Comparison of ENCODE assay signal across 8 cellular contexts in genomic region chr11:118911880-118912741, GRCh38. TPM values are rescaled to one million over a fixed set of nuclear protein-coding genes. Genes with fewer than 3 reads are reported as not detected.
DNase-seq lines count a peak whose midpoint lies in the region; ATAC-seq and TF ChIP-seq lines count a peak whose summit lies in the region.

No MANE protein-coding gene starts in this region.

- peak; percentile 76 for DNase-seq in activated T-helper 9 cell treated with anti-CD3 and anti-CD28 coated beads, Interleukin-2, amount 50 U/mL, for 16 hours (ENCODE audit: low read depth)
- DNase-seq in fibroblast of the aortic adventitia (ENCODE audit: low read depth) (peak; percentile 80), occipital lobe (lab: John Stamatoyannopoulos, UW) (peak; percentile 68), NCI-H187 treated with DMSO at 0.1 percent for 48 hours (lab: John Stamatoyannopoulos, UW) (no peak)

- H3K9ac ChIP-seq in OCI-LY3 (ENCODE audit: low read length) = peak overlapping the region; percentile 46; the same call in 1 of the 2 replicates

- peaks cover 40% of the 10 kb centered on the region for H3K79me2 ChIP-seq in DOHH2 (ENCODE audit: control insufficient read depth, low read length)
- H3K79me2 ChIP-seq in OCI-LY3 (ENCODE audit: low read length) = 0 out of 2 replicates have a peak, but pooled peaks cover 3% of the 10 kb centered on the region

- ATAC-seq in GM21825 (IDR thresholded peaks at IDR 0.05; ENCODE audit: unreplicated experiment) = no peak

- no peak overlapping the region for H2AFZ ChIP-seq in OCI-LY3 (ENCODE audit: low read depth, low read length)

- peaks cover 89% of the 10 kb centered on the region for H3K4me1 ChIP-seq in DOHH2 (ENCODE audit: control insufficient read depth, low read length)
- peaks cover 52% of the 10 kb centered on the region for H3K4me1 ChIP-seq in OCI-LY3 (ENCODE audit: low read length)

- H4K20me1 ChIP-seq in DOHH2 (ENCODE audit: control insufficient read depth, insufficient read depth, low read depth, low read length) (no peaks in the 10 kb centered on the region), OCI-LY3 (ENCODE audit: insufficient read depth, low read length) (no peaks in the 10 kb centered on the region)

- H3K27ac ChIP-seq in DOHH2 (ENCODE audit: low read depth, low read length) = peak overlapping the region; percentile 54
- H3K27ac ChIP-seq in OCI-LY3 (ENCODE audit: low read length) = peak overlapping the region; percentile 76
- H3K27ac ChIP-seq in temporal lobe (ENCODE audit: low read depth, low read length) = peak overlapping the region; percentile 91

- H3F3A ChIP-seq in DOHH2 (ENCODE audit: control insufficient read depth, insufficient read depth) = peaks cover 18% of the 10 kb centered on the region

- H3K4me2 ChIP-seq in DOHH2 (ENCODE audit: low read length) (peak overlapping the region; percentile 91), OCI-LY3 (ENCODE audit: low read length) (peak overlapping the region; percentile 79)

- H3K27me3 ChIP-seq in DOHH2 (ENCODE audit: control insufficient read depth, low read length) = no peaks in the 10 kb centered on the region
- H3K27me3 ChIP-seq in OCI-LY3 (ENCODE audit: low read depth, low read length) = no peaks in the 10 kb centered on the region

- H3K36me3 ChIP-seq in DOHH2 (ENCODE audit: control insufficient read depth, low read length) = no peaks in the 10 kb centered on the region
- H3K36me3 ChIP-seq in OCI-LY3 (replicated peaks; ENCODE audit: low read depth, low read length) = peaks cover 2% of the 10 kb centered on the region

- no peaks in the 10 kb centered on the region for H3K9me3 ChIP-seq in DOHH2 (ENCODE audit: control insufficient read depth, insufficient read depth, low read length)
- H3K9me3 ChIP-seq in OCI-LY3 (ENCODE audit: insufficient read depth, low read length) = no peaks in the 10 kb centered on the region

- H3K4me3 ChIP-seq in DOHH2 (ENCODE audit: low read length) (peak overlapping the region; percentile 26), OCI-LY3 (ENCODE audit: low read length) (peak overlapping the region; percentile 55), fibroblast of the aortic adventitia (ENCODE audit: low read depth, low read length) (peak overlapping the region; percentile 48)

- TF ChIP-seq CTCF in DOHH2 (IDR thresholded peaks at IDR 0.05; ENCODE audit: low read depth, low read length, poor library complexity, severe bottlenecking) (no peak), OCI-LY3 (IDR thresholded peaks at IDR 0.05; ENCODE audit: low read depth, low read length) (no peak), fibroblast of the aortic adventitia (IDR thresholded peaks at IDR 0.05; ENCODE audit: insufficient read depth, low read length) (no peak)

- H3K9me2 ChIP-seq in DOHH2 (replicated peaks; ENCODE audit: control insufficient read depth, low read length) = no peaks in the 10 kb centered on the region

RNA-seq across cellular contexts. Expression of gene BCL9L, which starts 13.6 kb away (rescaled TPM):
- total RNA-seq in fibroblast of the aortic adventitia (ENCODE audit: low replicate concordance) (17.7 and 19.5 TPM in 2 replicates), occipital lobe (11.5 TPM), temporal lobe (19.9 TPM)

RNA-seq across cellular contexts. Expression of gene CXCR5, which starts 28.4 kb away (rescaled TPM):
- total RNA-seq in fibroblast of the aortic adventitia (ENCODE audit: low replicate concordance) (not detected in 2 replicates), occipital lobe (not detected), temporal lobe (not detected)

RNA-seq across cellular contexts. Expression of gene UPK2, which starts 44.0 kb away (rescaled TPM):
- total RNA-seq in fibroblast of the aortic adventitia (ENCODE audit: low replicate concordance) (not detected in 2 replicates), occipital lobe (not detected), temporal lobe (not detected)

RNA-seq across cellular contexts. Expression of gene FOXR1, which starts 59.5 kb away (rescaled TPM):
- total RNA-seq in fibroblast of the aortic adventitia (ENCODE audit: low replicate concordance) (not detected in 2 replicates), occipital lobe (0.31 TPM), temporal lobe (not detected)
